ENCODE assay signal across 9 cellular contexts in genomic region chr19:55703790-55704215, GRCh38. TPM values are rescaled to one million over a fixed set of nuclear protein-coding genes. Genes with fewer than 3 reads are reported as not detected.
DNase-seq lines count a peak whose midpoint lies in the region; TF ChIP-seq lines count a peak whose summit lies in the region.
"Had no signal": no experiment of that assay in that cellular context is flagged by ENCODE, and none has a peak within 500 bp of the region (broad histone marks: within the 10 kb centered on the region; RNA-seq: fewer than 3 reads in every experiment).

No MANE protein-coding gene starts in this region.

- no peak overlapping the region for H3K27ac Mint-ChIP-seq in Calu3 (ENCODE audit: unreplicated experiment)
- H3K27ac Mint-ChIP-seq in brain, result peak overlapping the region in 1 of 5 experiments; percentile 46

- H3K36me3 Mint-ChIP-seq in Calu3 (ENCODE audit: insufficient read depth, unreplicated experiment), result peaks cover 40% of the 10 kb centered on the region
- H3K36me3 Mint-ChIP-seq in brain, result peaks cover 41% of the 10 kb centered on the region

- DNase-seq in Calu3 (no peak), SK-MEL-5 (ENCODE audit: low read depth, low spot score) (peak; percentile 47), left kidney (ENCODE audit: low read depth, low spot score) (peak; percentile 69), NCI-H187 treated with DMSO at 0.1 percent for 48 hours (lab: John Stamatoyannopoulos, UW) (no peak), SIG-M5 (lab: John Stamatoyannopoulos, UW) (no peak), NCI-H1930 (lab: John Stamatoyannopoulos, UW) (no peak)
- DNase-seq in stimulated activated CD8-positive, alpha-beta memory T cell treated with anti-CD3 and anti-CD28 coated beads, Interleukin-12 subunit alpha, Interleukin-12 subunit beta, amount 100 ng/mL, for 24 hours (ENCODE audit: extremely low read depth), result peak; percentile 7

- intact Hi-C loops in Calu3 (cut with micrococcal nuclease; ENCODE audit: unreplicated experiment), result no loop called here

- no TSS peak for BruUV-seq in Calu3 (replicated peaks; lab: Mats Ljungman, UMichigan)

- CTCF ChIA-PET in Calu3 (lab: Charles Lee), result no interaction called here

- peaks cover 3% of the 10 kb centered on the region for H3K9me3 Mint-ChIP-seq in Calu3 (ENCODE audit: low read depth, unreplicated experiment)
- peaks cover 0 to 8% (median 0%) of the 10 kb centered on the region in 5 experiments for H3K9me3 Mint-ChIP-seq in brain

- H3K4me3 Mint-ChIP-seq in Calu3 (ENCODE audit: low read depth, unreplicated experiment) (no peak overlapping the region), brain (no peak overlapping the region)

- H3K27me3 Mint-ChIP-seq in Calu3 (ENCODE audit: unreplicated experiment), result peaks cover 5% of the 10 kb centered on the region
- H3K27me3 Mint-ChIP-seq in brain, result no peaks in the 10 kb centered on the region

- H3K4me1 Mint-ChIP-seq in Calu3 (ENCODE audit: low read depth, unreplicated experiment) (no peaks in the 10 kb centered on the region), brain (no peaks in the 10 kb centered on the region)

- TF ChIP-seq CTCF in Calu3 (IDR thresholded peaks at IDR 0.05; ENCODE audit: unreplicated experiment) (peak; percentile 60), brain (conservative IDR thresholded peaks at IDR 0.05) (peak; percentile 13 to 50)

- in situ Hi-C loops in SK-MEL-5 (cut with HindIII; ENCODE audit: low pct_unique_long_range_greater_than_20kb, low sequenced_read_pairs), result no loop called here

RNA-seq across cellular contexts. Expression of gene EPN1, which starts 28.8 kb away (rescaled TPM):
- 162 and 180 TPM in 2 replicates for total RNA-seq in Calu3 (2022)
- total RNA-seq in SK-MEL-5 (2014; rRNA removed; shearing (Covaris generic)), result 25.3 and 29.0 TPM in 2 replicates
- polyA plus RNA-seq in SK-MEL-5 (2015; cell fraction: cytosol; rRNA removed), result 184 and 238 TPM in 2 replicates
- 20.4 and 31.2 TPM in 2 replicates for polyA plus RNA-seq in SK-MEL-5 (2015; cell fraction: nucleus; rRNA removed)
- polyA plus RNA-seq in brain (ENCODE audit: insufficient read depth, low read depth, low replicate concordance), result 174 TPM

RNA-seq across cellular contexts. Expression of gene NLRP9, which starts 34.4 kb away (rescaled TPM):
- not detected in 2 replicates for total RNA-seq in Calu3 (2022)
- not detected in 2 replicates for total RNA-seq in SK-MEL-5 (2014; rRNA removed; shearing (Covaris generic))
- polyA plus RNA-seq in SK-MEL-5 (2015; cell fraction: cytosol; rRNA removed), result not detected in 2 replicates
- not detected in 2 replicates for polyA plus RNA-seq in SK-MEL-5 (2015; cell fraction: nucleus; rRNA removed)
- polyA plus RNA-seq in brain (ENCODE audit: insufficient read depth, low read depth, low replicate concordance), result not detected
- polyA plus RNA-seq: esophagus had no signal

RNA-seq across cellular contexts. Expression of gene U2AF2, which starts 49.0 kb away (rescaled TPM):
- 286 and 309 TPM in 2 replicates for total RNA-seq in Calu3 (2022)
- 131 and 139 TPM in 2 replicates for total RNA-seq in SK-MEL-5 (2014; rRNA removed; shearing (Covaris generic))
- polyA plus RNA-seq in SK-MEL-5 (2015; cell fraction: cytosol; rRNA removed), result 235 and 249 TPM in 2 replicates
- 224 and 251 TPM in 2 replicates for polyA plus RNA-seq in SK-MEL-5 (2015; cell fraction: nucleus; rRNA removed)
- polyA plus RNA-seq in brain (ENCODE audit: insufficient read depth, low read depth, low replicate concordance), result 199 TPM

RNA-seq across cellular contexts. Expression of gene RFPL4A, which starts 55.1 kb away (rescaled TPM):
- not detected in 2 replicates for total RNA-seq in Calu3 (2022)
- total RNA-seq in SK-MEL-5 (2014; rRNA removed; shearing (Covaris generic)), result not detected in 2 replicates
- polyA plus RNA-seq in SK-MEL-5 (2015; cell fraction: cytosol; rRNA removed), result not detected in 2 replicates
- polyA plus RNA-seq in SK-MEL-5 (2015; cell fraction: nucleus; rRNA removed), result not detected in 2 replicates
- not detected for polyA plus RNA-seq in brain (ENCODE audit: insufficient read depth, low read depth, low replicate concordance)
- polyA plus RNA-seq: esophagus had no signal

RNA-seq across cellular contexts. Expression of gene CCDC106, which starts 55.8 kb away (rescaled TPM):
- 12.7 and 18.3 TPM in 2 replicates for total RNA-seq in Calu3 (2022)
- 8.3 and 10.1 TPM in 2 replicates for total RNA-seq in SK-MEL-5 (2014; rRNA removed; shearing (Covaris generic))
- 32.1 and 32.4 TPM in 2 replicates for polyA plus RNA-seq in SK-MEL-5 (2015; cell fraction: cytosol; rRNA removed)
- polyA plus RNA-seq in SK-MEL-5 (2015; cell fraction: nucleus; rRNA removed), result 25.7 and 27.5 TPM in 2 replicates
- 31.4 TPM for polyA plus RNA-seq in brain (ENCODE audit: insufficient read depth, low read depth, low replicate concordance)

Comparison
In these comparisons a context has a peak if more than half of its experiments do, and no peak if none do; other contexts are left out.
1. DNase-seq: peak in SK-MEL-5 (single experiment), left kidney (single experiment) and stimulated activated CD8-positive, alpha-beta memory T cell treated with anti-CD3 and anti-CD28 coated beads, Interleukin-12 subunit alpha, Interleukin-12 subunit beta, amount 100 ng/mL, for 24 hours (single experiment); none in Calu3 (single experiment), NCI-H187 treated with DMSO at 0.1 percent for 48 hours (single experiment), SIG-M5 (single experiment) and NCI-H1930 (0 of 2).